ENCODE assay signal across 1 cellular context in genomic region chr18:12301263-12302005, GRCh38.
TF ChIP-seq lines count a peak whose summit lies in the region.

No MANE protein-coding gene starts in this region.

TF ChIP-seq in K562, 482 proteins besides CTCF, POLR2A, EP300 and RAD21:
- no peak for TF ChIP-seq MAFK (IDR thresholded peaks at IDR 0.05; ENCODE audit: low read length)
- TF ChIP-seq HMG20B (CRISPR knock-in tag; IDR thresholded peaks at IDR 0.05), result no peak
- TF ChIP-seq ZNF133 (CRISPR knock-in tag; IDR thresholded peaks at IDR 0.05), result no peak
